ENCODE assay signal across 19 cellular contexts in genomic region chr3:167710552-167710951, GRCh38. TPM values are rescaled to one million over a fixed set of nuclear protein-coding genes. Genes with fewer than 3 reads are reported as not detected.
DNase-seq lines count a peak whose midpoint lies in the region; ATAC-seq and TF ChIP-seq lines count a peak whose summit lies in the region.
"Had no signal": no experiment of that assay in that cellular context is flagged by ENCODE, and none has a peak within 500 bp of the region (broad histone marks: within the 10 kb centered on the region; RNA-seq: fewer than 3 reads in every experiment).

No MANE protein-coding gene starts in this region.

- H3K27ac Mint-ChIP-seq in stimulated activated naive CD8-positive, alpha-beta T cell treated with anti-CD3 and anti-CD28 coated beads, Interleukin-15, Interleukin-2, amounts not matched to agents 100 ng/mL and 50 ng/mL, for 24 hours, result peak overlapping the region; percentile 64
- no peak overlapping the region for H3K27ac Mint-ChIP-seq in stimulated activated naive CD8-positive, alpha-beta T cell treated with anti-CD3 and anti-CD28 coated beads, Interleukin-15, amount 100 ng/mL, for 72 hours
- H3K27ac Mint-ChIP-seq in activated T-helper 17 cell treated with anti-CD3 and anti-CD28 coated beads, Interleukin-2, amount 50 U/mL, for 72 hours, result peak overlapping the region; percentile 44
- peak overlapping the region in 5 of 6 donors; percentile 18 to 80 (median 70) for H3K27ac Mint-ChIP-seq in naive B cell
- no peak overlapping the region for H3K27ac Mint-ChIP-seq in Caco-2 (ENCODE audit: unreplicated experiment)

- POLR2A ChIA-PET in Caco-2 (lab: Charles Lee), result no interaction called here

- no TSS peak for BruUV-seq in Caco-2 (replicated peaks; lab: Mats Ljungman, UMichigan)

- H3K4me1 ChIP-seq in Caco-2, result peaks cover 7% of the 10 kb centered on the region; the same call in 1 of the 2 replicates

- no peaks in the 10 kb centered on the region for H3K9me3 ChIP-seq in Caco-2

- peaks cover 92% of the 10 kb centered on the region for H3K36me3 Mint-ChIP-seq in stimulated activated naive CD8-positive, alpha-beta T cell treated with anti-CD3 and anti-CD28 coated beads, Interleukin-15, Interleukin-2, amounts not matched to agents 100 ng/mL and 50 ng/mL, for 24 hours (ENCODE audit: low read depth)
- H3K36me3 Mint-ChIP-seq in activated T-helper 17 cell treated with anti-CD3 and anti-CD28 coated beads, Interleukin-2, amount 50 U/mL, for 72 hours (ENCODE audit: low read depth), result peaks cover 96% of the 10 kb centered on the region
- H3K36me3 Mint-ChIP-seq in naive B cell (peaks cover 9 to 15% of the 10 kb centered on the region in 2 donors), Caco-2 (ENCODE audit: insufficient read depth, unreplicated experiment) (peaks cover 48% of the 10 kb centered on the region)

- no peaks in the 10 kb centered on the region for H3K27me3 ChIP-seq in Caco-2 (replicated peaks; ENCODE audit: control insufficient read depth, insufficient read depth, low read length)

- no peak overlapping the region for H3K4me3 ChIP-seq in Caco-2 (ENCODE audit: low read depth, low read length)
- H3K4me3 ChIP-seq: GM23248 had no signal

- peaks cover 52% of the 10 kb centered on the region for H3K4me1 Mint-ChIP-seq in stimulated activated naive CD8-positive, alpha-beta T cell treated with anti-CD3 and anti-CD28 coated beads, Interleukin-15, Interleukin-2, amounts not matched to agents 100 ng/mL and 50 ng/mL, for 24 hours (ENCODE audit: low read depth)
- H3K4me1 Mint-ChIP-seq in stimulated activated naive CD8-positive, alpha-beta T cell treated with anti-CD3 and anti-CD28 coated beads, Interleukin-15, amount 100 ng/mL, for 72 hours, result peaks cover 51% of the 10 kb centered on the region
- H3K4me1 Mint-ChIP-seq in activated T-helper 17 cell treated with anti-CD3 and anti-CD28 coated beads, Interleukin-2, amount 50 U/mL, for 72 hours, result peaks cover 55% of the 10 kb centered on the region
- H3K4me1 Mint-ChIP-seq in naive B cell, result peaks cover 44 to 80% (median 51%) of the 10 kb centered on the region in 3 donors
- peaks cover 19% of the 10 kb centered on the region for H3K4me1 Mint-ChIP-seq in Caco-2 (ENCODE audit: low read depth, unreplicated experiment)

- no peaks in the 10 kb centered on the region for H3K27me3 Mint-ChIP-seq in stimulated activated naive CD8-positive, alpha-beta T cell treated with anti-CD3 and anti-CD28 coated beads, Interleukin-15, Interleukin-2, amounts not matched to agents 100 ng/mL and 50 ng/mL, for 24 hours
- no peaks in the 10 kb centered on the region for H3K27me3 Mint-ChIP-seq in stimulated activated naive CD8-positive, alpha-beta T cell treated with anti-CD3 and anti-CD28 coated beads, Interleukin-15, amount 100 ng/mL, for 72 hours
- no peaks in the 10 kb centered on the region for H3K27me3 Mint-ChIP-seq in activated T-helper 17 cell treated with anti-CD3 and anti-CD28 coated beads, Interleukin-2, amount 50 U/mL, for 72 hours
- no peaks in the 10 kb centered on the region for H3K27me3 Mint-ChIP-seq in naive B cell
- no peaks in the 10 kb centered on the region for H3K27me3 Mint-ChIP-seq in Caco-2 (ENCODE audit: insufficient read depth, unreplicated experiment)

- no peaks in the 10 kb centered on the region for H3K9me3 Mint-ChIP-seq in stimulated activated naive CD8-positive, alpha-beta T cell treated with anti-CD3 and anti-CD28 coated beads, Interleukin-15, Interleukin-2, amounts not matched to agents 100 ng/mL and 50 ng/mL, for 24 hours
- H3K9me3 Mint-ChIP-seq in stimulated activated naive CD8-positive, alpha-beta T cell treated with anti-CD3 and anti-CD28 coated beads, Interleukin-15, amount 100 ng/mL, for 72 hours, result peaks cover 0 to 5% of the 10 kb centered on the region in 2 donors
- H3K9me3 Mint-ChIP-seq in activated T-helper 17 cell treated with anti-CD3 and anti-CD28 coated beads, Interleukin-2, amount 50 U/mL, for 72 hours, result no peaks in the 10 kb centered on the region
- H3K9me3 Mint-ChIP-seq in naive B cell, result no peaks in the 10 kb centered on the region
- H3K9me3 Mint-ChIP-seq in Caco-2 (ENCODE audit: unreplicated experiment), result no peaks in the 10 kb centered on the region

- no peak overlapping the region for H3K4me3 Mint-ChIP-seq in stimulated activated naive CD8-positive, alpha-beta T cell treated with anti-CD3 and anti-CD28 coated beads, Interleukin-15, Interleukin-2, amounts not matched to agents 100 ng/mL and 50 ng/mL, for 24 hours
- no peak overlapping the region for H3K4me3 Mint-ChIP-seq in stimulated activated naive CD8-positive, alpha-beta T cell treated with anti-CD3 and anti-CD28 coated beads, Interleukin-15, amount 100 ng/mL, for 72 hours
- no peak overlapping the region for H3K4me3 Mint-ChIP-seq in activated T-helper 17 cell treated with anti-CD3 and anti-CD28 coated beads, Interleukin-2, amount 50 U/mL, for 72 hours
- H3K4me3 Mint-ChIP-seq in naive B cell (no peak overlapping the region), Caco-2 (ENCODE audit: unreplicated experiment) (no peak overlapping the region)

- DNase-seq in stimulated activated naive CD8-positive, alpha-beta T cell treated with anti-CD3 and anti-CD28 coated beads, Interleukin-15, amount 100 ng/mL, for 72 hours, result no peak
- DNase-seq in naive B cell, result no peak
- DNase-seq in epidermal melanocyte (ENCODE audit: insufficient read length, low spot score), result no peak
- DNase-seq in Caco-2, result no peak
- no peak for DNase-seq in GM13977 (ENCODE audit: low spot score)
- DNase-seq: C1 segment of cervical spinal cord, DMS79 treated with DMSO at 0.1 percent for 48 hours, GM23248, NCI-H1417, NCI-H187, NCI-H2227 treated with DMSO at 0.1 percent for 48 hours, NCI-H510A treated with DMSO at 0.1 percent for 48 hours, NCI-H774 had no signal

- no peaks in the 10 kb centered on the region; the same call in none of the 2 replicates for H3K36me3 ChIP-seq in Caco-2 (ENCODE audit: control insufficient read depth, insufficient read depth, low read length)

- no peak for TF ChIP-seq CTCF in Caco-2 (IDR thresholded peaks at IDR 0.05; ENCODE audit: insufficient read depth in 1 of 2, low read depth in 1 of 2, low read length in 1 of 2, severe bottlenecking in 1 of 2, unreplicated experiment in 1 of 2)
- no peak for TF ChIP-seq CTCF in GM13977 (IDR thresholded peaks at IDR 0.05; ENCODE audit: extremely low read depth, insufficient read depth, missing control alignments)

- intact Hi-C loops in Caco-2 (cut with micrococcal nuclease; ENCODE audit: unreplicated experiment), result no loop called here

- ATAC-seq in stimulated activated naive CD8-positive, alpha-beta T cell treated with anti-CD3 and anti-CD28 coated beads, Interleukin-15, amount 100 ng/mL, for 72 hours, result no peak
- ATAC-seq in activated T-helper 17 cell treated with anti-CD3 and anti-CD28 coated beads, Interleukin-2, amount 50 U/mL, for 72 hours (replicated peaks), result no peak
- no peak for ATAC-seq in naive B cell (ENCODE audit: low read depth in 2 of 2)
- ATAC-seq: HCT116, Right ventricle myocardium inferior had no signal

- in situ Hi-C loops in GM13977 (cut with MboI; ENCODE audit: low pct_unique_long_range_greater_than_20kb, low sequenced_read_pairs, unreplicated experiment), result no loop called here

- CTCF ChIA-PET in Caco-2 (lab: Charles Lee), result no interaction called here

RNA-seq across cellular contexts. Expression of gene PDCD10, which starts 24.1 kb away (rescaled TPM):
- total RNA-seq in activated T-helper 17 cell treated with anti-CD3 and anti-CD28 coated beads, Interleukin-2, amount 50 U/mL, for 72 hours, result 10 to 100 TPM; 81.9 to 83.9 TPM
- 100 to 1,000 TPM in 5 of 6 donors, 10 to 100 TPM in 1; 85.6 to 156 (median 114) TPM for polyA plus RNA-seq in naive B cell (ENCODE audit: low read depth in 6 of 6)
- 65.7 and 65.8 TPM in 2 replicates for total RNA-seq in Caco-2 (2022)

RNA-seq across cellular contexts. Expression of gene SERPINI1, which starts 25.0 kb away (rescaled TPM):
- total RNA-seq in activated T-helper 17 cell treated with anti-CD3 and anti-CD28 coated beads, Interleukin-2, amount 50 U/mL, for 72 hours, result 1 to 10 TPM; 1.7 to 4.0 TPM
- 10 to 100 TPM; 35.3 to 61.8 (median 47.0) TPM for polyA plus RNA-seq in naive B cell (ENCODE audit: low read depth in 6 of 6)
- 3.7 and 4.4 TPM in 2 replicates for total RNA-seq in Caco-2 (2022)

RNA-seq across cellular contexts. Expression of gene WDR49, which starts 56.8 kb away (rescaled TPM):
- under 1 TPM; 0.42 to 0.71 TPM for total RNA-seq in activated T-helper 17 cell treated with anti-CD3 and anti-CD28 coated beads, Interleukin-2, amount 50 U/mL, for 72 hours
- 1 to 10 TPM in 1 of 6 donors, under 1 TPM in 3, not detected in 2; 0.17 to 1.1 (median 0.43) TPM for polyA plus RNA-seq in naive B cell (ENCODE audit: low read depth in 6 of 6)
- 0.32 and 0.51 TPM in 2 replicates for total RNA-seq in Caco-2 (2022)
- total RNA-seq: GM23248, HT-29, OCI-LY7 had no signal
- polyA plus RNA-seq: GM23248 had no signal

Comparison
In these comparisons a context has a peak if more than half of its experiments do, and no peak if none do; other contexts are left out.
1. H3K27ac Mint-ChIP-seq: peak in stimulated activated naive CD8-positive, alpha-beta T cell treated with anti-CD3 and anti-CD28 coated beads, Interleukin-15, Interleukin-2, amounts not matched to agents 100 ng/mL and 50 ng/mL, for 24 hours (single experiment), activated T-helper 17 cell treated with anti-CD3 and anti-CD28 coated beads, Interleukin-2, amount 50 U/mL, for 72 hours (single experiment) and naive B cell (5 of 6); none in stimulated activated naive CD8-positive, alpha-beta T cell treated with anti-CD3 and anti-CD28 coated beads, Interleukin-15, amount 100 ng/mL, for 72 hours (0 of 2) and Caco-2 (single experiment).